In genomic region chr10:3452234-3452633, GRCh38 we compare ENCODE assay signal across 1 cellular context.
TF ChIP-seq lines count a peak whose summit lies in the region.

No MANE protein-coding gene starts in this region.

TF ChIP-seq in GM12878, 131 proteins besides CTCF, POLR2A, EP300 and RAD21 (continued from another document):
- TF ChIP-seq RELB (IDR thresholded peaks at IDR 0.05; ENCODE audit: low read depth) = no peak
- no peak for TF ChIP-seq ELK1 (IDR thresholded peaks at IDR 0.05; ENCODE audit: low read depth, low read length)
- TF ChIP-seq CEBPZ (IDR thresholded peaks at IDR 0.05; ENCODE audit: low read depth, low read length) = no peak
- no peak for TF ChIP-seq GABPA (IDR thresholded peaks at IDR 0.05; ENCODE audit: low read depth)
- TF ChIP-seq POU2F2 (IDR thresholded peaks at IDR 0.05; ENCODE audit: borderline replicate concordance, low read depth, low read length) = no peak
- no peak for TF ChIP-seq RAD51 (IDR thresholded peaks at IDR 0.05)
